ENCODE assay signal across 13 cellular contexts in the genomic region with DNA sequence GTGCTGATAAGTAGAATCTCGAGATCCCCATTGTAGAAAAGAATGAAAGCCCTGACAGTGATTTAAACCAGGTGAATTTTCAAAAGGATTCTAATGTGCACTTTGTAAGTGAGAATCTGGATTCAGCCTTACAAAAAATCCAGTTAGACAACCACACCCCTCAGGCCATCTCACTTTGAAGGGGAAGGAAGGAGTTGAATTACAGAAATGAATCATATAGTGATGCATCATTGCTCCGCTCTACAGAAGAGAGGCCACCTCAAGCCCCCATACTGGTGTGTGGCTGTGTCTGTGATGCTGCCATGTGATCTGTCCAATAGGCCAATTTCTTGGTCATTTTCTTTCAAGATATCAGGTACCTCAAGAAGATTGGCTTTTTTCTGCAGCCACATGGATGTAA.
A peak's percentile ranks its signal among the peaks of the same experiment; 100 is the strongest.
DNase-seq lines count a peak whose midpoint lies in the region; ATAC-seq and TF ChIP-seq lines count a peak whose summit lies in the region.
"Had no signal": no experiment of that assay in that cellular context is flagged by ENCODE, and none has a peak within 500 bp of the region (broad histone marks: within the 10 kb centered on the region; RNA-seq: fewer than 3 reads in every experiment).

No MANE protein-coding gene starts in this region.

- no peaks in the 10 kb centered on the region for H3K36me3 ChIP-seq in ACC112 (ENCODE audit: insufficient read depth, low read length)
- H3K36me3 ChIP-seq: spleen had no signal

- H3K27ac ChIP-seq in ACC112 (ENCODE audit: low read depth, low read length) = peak overlapping the region; percentile 64
- H3K27ac ChIP-seq: spleen had no signal

- no peak overlapping the region for H3K27ac Mint-ChIP-seq in chondrocyte (ENCODE audit: unreplicated experiment)
- H3K27ac Mint-ChIP-seq: activated T-cell treated with anti-CD3 and anti-CD28 coated beads, Interleukin-2, amount 50 U/mL, for 24 hours; CD4-positive, alpha-beta T cell; effector memory CD8-positive, alpha-beta T cell had no signal

- peak overlapping the region; percentile 27; the same call in 1 of the 2 replicates for H3K4me3 ChIP-seq in ACC112 (ENCODE audit: low read depth, low read length)
- H3K4me3 ChIP-seq: spleen had no signal

- no peaks in the 10 kb centered on the region for H3K36me3 Mint-ChIP-seq in chondrocyte (ENCODE audit: low read depth)

- DNase-seq in M059J (ENCODE audit: low read depth) (peak; percentile 91), dermis blood vessel endothelial cell (peak; percentile 26), chondrocyte (ENCODE audit: low spot score) (no peak), NCI-H2107 treated with DMSO at 0.1 percent for 48 hours (lab: John Stamatoyannopoulos, UW; ENCODE audit: unreplicated experiment) (no peak), NCI-H1417 treated with DMSO at 0.1 percent for 48 hours (lab: John Stamatoyannopoulos, UW) (no peak)
- DNase-seq: activated T-cell treated with anti-CD3 and anti-CD28 coated beads, Interleukin-2, amount 50 U/mL, for 24 hours; CD4-positive, alpha-beta T cell; effector memory CD8-positive, alpha-beta T cell; NCI-H2029 treated with DMSO at 0.1 percent for 48 hours; spleen had no signal

- H3K4me1 Mint-ChIP-seq in chondrocyte (ENCODE audit: low read depth) = peaks cover 36% of the 10 kb centered on the region

- H3K27me3 ChIP-seq in ACC112 (ENCODE audit: insufficient read depth, low read length) = no peaks in the 10 kb centered on the region
- H3K27me3 ChIP-seq: spleen had no signal

- H3K79me2 ChIP-seq in ACC112 (ENCODE audit: control insufficient read depth, insufficient read depth, low read length, unreplicated experiment) = no peaks in the 10 kb centered on the region

- H3K9me3 Mint-ChIP-seq in chondrocyte (ENCODE audit: low read depth) = no peaks in the 10 kb centered on the region
- H3K9me3 Mint-ChIP-seq: activated T-cell treated with anti-CD3 and anti-CD28 coated beads, Interleukin-2, amount 50 U/mL, for 24 hours; CD4-positive, alpha-beta T cell; effector memory CD8-positive, alpha-beta T cell had no signal

- peaks cover 42% of the 10 kb centered on the region for H3K4me1 ChIP-seq in ACC112 (ENCODE audit: control insufficient read depth, insufficient read depth, low read length, unreplicated experiment)
- H3K4me1 ChIP-seq: spleen had no signal

- H3K27me3 Mint-ChIP-seq in chondrocyte (ENCODE audit: low read depth) = no peaks in the 10 kb centered on the region

- no peak overlapping the region for H3K4me3 Mint-ChIP-seq in chondrocyte (ENCODE audit: unreplicated experiment)
- H3K4me3 Mint-ChIP-seq: activated T-cell treated with anti-CD3 and anti-CD28 coated beads, Interleukin-2, amount 50 U/mL, for 24 hours; CD4-positive, alpha-beta T cell; effector memory CD8-positive, alpha-beta T cell had no signal

- H2AFZ ChIP-seq in ACC112 (ENCODE audit: low read length, unreplicated experiment) = peak overlapping the region; percentile 74

- TF ChIP-seq CTCF in chondrocyte (IDR thresholded peaks at IDR 0.05) = no peak

- ATAC-seq in GM19397 (IDR thresholded peaks at IDR 0.05; ENCODE audit: unreplicated experiment) (peak; percentile 64), GM21515 (IDR thresholded peaks at IDR 0.05; ENCODE audit: unreplicated experiment) (no peak)
- ATAC-seq: effector memory CD8-positive, alpha-beta T cell had no signal

Comparison
In these comparisons a context has a peak if more than half of its experiments do, and no peak if none do; other contexts are left out.
1. DNase-seq: peak in M059J (single experiment) and dermis blood vessel endothelial cell (single experiment); none in chondrocyte (single experiment), NCI-H2107 treated with DMSO at 0.1 percent for 48 hours (single experiment) and NCI-H1417 treated with DMSO at 0.1 percent for 48 hours (single experiment).